In the genomic region with DNA sequence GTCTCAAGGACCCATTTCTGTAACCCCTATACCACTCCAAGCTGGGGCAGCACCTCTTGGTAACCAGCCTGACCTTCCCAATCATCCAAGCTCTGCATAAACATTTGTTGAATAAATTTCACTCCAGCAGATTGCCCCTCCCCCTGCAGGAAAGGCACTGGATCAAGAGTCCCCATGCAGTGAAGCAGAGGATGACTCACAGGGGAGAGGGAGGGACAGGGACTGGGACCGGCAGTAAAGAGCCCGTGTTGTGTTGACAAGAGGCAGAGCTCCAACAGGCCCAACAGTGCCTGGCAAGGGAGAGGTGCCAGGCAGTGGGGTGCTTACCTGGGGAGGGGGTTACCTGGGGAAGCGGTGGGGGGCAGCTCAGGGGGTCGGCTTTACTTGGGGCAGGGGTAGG, we compare ENCODE assay signal across 7 cellular contexts. TPM values are rescaled to one million over a fixed set of nuclear protein-coding genes. Genes with fewer than 3 reads are reported as not detected.
A peak's percentile ranks its signal among the peaks of the same experiment; 100 is the strongest.
DNase-seq lines count a peak whose midpoint lies in the region; ATAC-seq and FAIRE-seq lines count a peak whose summit lies in the region.

No MANE protein-coding gene starts in this region.

- no peak for ATAC-seq in activated T-helper 17 cell treated with anti-CD3 and anti-CD28 coated beads, Interleukin-2, amount 50 U/mL, for 72 hours (replicated peaks)
- ATAC-seq in left cardiac atrium = peak; percentile 60 to 74
- no peak for ATAC-seq in activated naive CD8-positive, alpha-beta T cell treated with anti-CD3 and anti-CD28 coated beads, Interleukin-2, amount 50 U/mL, for 24 hours

- H3K36me3 Mint-ChIP-seq in activated T-helper 17 cell treated with anti-CD3 and anti-CD28 coated beads, Interleukin-2, amount 50 U/mL, for 72 hours (ENCODE audit: low read depth) = no peaks in the 10 kb centered on the region
- peaks cover 4% of the 10 kb centered on the region for H3K36me3 Mint-ChIP-seq in activated naive CD8-positive, alpha-beta T cell treated with anti-CD3 and anti-CD28 coated beads, Interleukin-2, amount 50 U/mL, for 24 hours (ENCODE audit: low read depth)

- peaks cover 5 to 15% of the 10 kb centered on the region in 2 donors for H3K4me1 ChIP-seq in small intestine (ENCODE audit: control insufficient read depth in 2 of 2, insufficient read depth in 1 of 2, low read depth in 1 of 2, low read length in 1 of 2)

- 11 to 45% (median 24%) methylated on average over 4 of the region's 4 CpGs for WGBS in small intestine, 3 donors

- FAIRE-seq in small intestine (lab: Jason Lieb, UNC) = no peak

- H3K27ac Mint-ChIP-seq in activated T-helper 17 cell treated with anti-CD3 and anti-CD28 coated beads, Interleukin-2, amount 50 U/mL, for 72 hours = peak overlapping the region; percentile 84
- H3K27ac Mint-ChIP-seq in activated naive CD8-positive, alpha-beta T cell treated with anti-CD3 and anti-CD28 coated beads, Interleukin-2, amount 50 U/mL, for 24 hours = no peak overlapping the region

- H3K9me3 Mint-ChIP-seq in activated T-helper 17 cell treated with anti-CD3 and anti-CD28 coated beads, Interleukin-2, amount 50 U/mL, for 72 hours = no peaks in the 10 kb centered on the region
- H3K9me3 Mint-ChIP-seq in activated naive CD8-positive, alpha-beta T cell treated with anti-CD3 and anti-CD28 coated beads, Interleukin-2, amount 50 U/mL, for 24 hours = no peaks in the 10 kb centered on the region

- intact Hi-C loops in left cardiac atrium (cut with DNase I) = no loop called here

- no peaks in the 10 kb centered on the region for H3K27me3 ChIP-seq in small intestine (ENCODE audit: control insufficient read depth in 2 of 2, insufficient read depth in 2 of 2, low read length in 2 of 2)

- no peaks in the 10 kb centered on the region for H3K4me1 Mint-ChIP-seq in activated T-helper 17 cell treated with anti-CD3 and anti-CD28 coated beads, Interleukin-2, amount 50 U/mL, for 72 hours
- peaks cover 2% of the 10 kb centered on the region for H3K4me1 Mint-ChIP-seq in activated naive CD8-positive, alpha-beta T cell treated with anti-CD3 and anti-CD28 coated beads, Interleukin-2, amount 50 U/mL, for 24 hours

- no peak overlapping the region for H3K4me3 Mint-ChIP-seq in activated T-helper 17 cell treated with anti-CD3 and anti-CD28 coated beads, Interleukin-2, amount 50 U/mL, for 72 hours
- H3K4me3 Mint-ChIP-seq in activated naive CD8-positive, alpha-beta T cell treated with anti-CD3 and anti-CD28 coated beads, Interleukin-2, amount 50 U/mL, for 24 hours = no peak overlapping the region

- no peaks in the 10 kb centered on the region for H3K9me3 ChIP-seq in small intestine (ENCODE audit: control insufficient read depth, low read depth)

- no peaks in the 10 kb centered on the region for H3K36me3 ChIP-seq in small intestine (ENCODE audit: control insufficient read depth in 2 of 2, insufficient read depth in 2 of 2, low read length in 2 of 2)

- no peak overlapping the region for H3K4me3 ChIP-seq in small intestine (ENCODE audit: low read depth in 1 of 2, low read length in 2 of 2)

- peak overlapping the region; percentile 17 to 82 for H3K27ac ChIP-seq in small intestine (ENCODE audit: low read depth in 1 of 2, low read length in 1 of 2)

- DNase-seq in HUDEP-2 (lab: John Stamatoyannopoulos, UW; ENCODE audit: unreplicated experiment in 76 of 76) = peak in 54 of 76 experiments; percentile 6 to 67 (median 41)
- peak; percentile 77 for DNase-seq in left cardiac atrium
- DNase-seq in small intestine = peak; percentile 95
- DNase-seq in middle frontal gyrus (ENCODE audit: extremely low spot score, low spot score) = no peak
- no peak for DNase-seq in activated naive CD8-positive, alpha-beta T cell treated with anti-CD3 and anti-CD28 coated beads, Interleukin-2, amount 50 U/mL, for 24 hours
- no peak for DNase-seq in ecto neural progenitor cell (ENCODE audit: low spot score)

- H3K27me3 Mint-ChIP-seq in activated T-helper 17 cell treated with anti-CD3 and anti-CD28 coated beads, Interleukin-2, amount 50 U/mL, for 72 hours = no peaks in the 10 kb centered on the region
- no peaks in the 10 kb centered on the region for H3K27me3 Mint-ChIP-seq in activated naive CD8-positive, alpha-beta T cell treated with anti-CD3 and anti-CD28 coated beads, Interleukin-2, amount 50 U/mL, for 24 hours

RNA-seq across cellular contexts. Expression of a gene that starts 32.3 kb away (rescaled TPM):
- total RNA-seq in activated T-helper 17 cell treated with anti-CD3 and anti-CD28 coated beads, Interleukin-2, amount 50 U/mL, for 72 hours = 10 to 100 TPM; 15.3 to 20.6 TPM
- total RNA-seq in left cardiac atrium = 10 to 100 TPM; 17.4 to 37.3 TPM
- polyA plus RNA-seq in small intestine = 10 to 100 TPM; 40.2 to 41.3 (median 41.2) TPM

Comparison
In these comparisons a context has a peak if more than half of its experiments do, and no peak if none do; other contexts are left out.
1. DNase-seq: peak in HUDEP-2 (54 of 76), left cardiac atrium (single experiment) and small intestine (single experiment); none in middle frontal gyrus (single experiment), activated naive CD8-positive, alpha-beta T cell treated with anti-CD3 and anti-CD28 coated beads, Interleukin-2, amount 50 U/mL, for 24 hours (single experiment) and ecto neural progenitor cell (single experiment).
2. ATAC-seq: peak in left cardiac atrium (2 of 2); none in activated T-helper 17 cell treated with anti-CD3 and anti-CD28 coated beads, Interleukin-2, amount 50 U/mL, for 72 hours (single experiment) and activated naive CD8-positive, alpha-beta T cell treated with anti-CD3 and anti-CD28 coated beads, Interleukin-2, amount 50 U/mL, for 24 hours (single experiment).